8 cellular contexts compared by ENCODE assay signal in the genomic region with DNA sequence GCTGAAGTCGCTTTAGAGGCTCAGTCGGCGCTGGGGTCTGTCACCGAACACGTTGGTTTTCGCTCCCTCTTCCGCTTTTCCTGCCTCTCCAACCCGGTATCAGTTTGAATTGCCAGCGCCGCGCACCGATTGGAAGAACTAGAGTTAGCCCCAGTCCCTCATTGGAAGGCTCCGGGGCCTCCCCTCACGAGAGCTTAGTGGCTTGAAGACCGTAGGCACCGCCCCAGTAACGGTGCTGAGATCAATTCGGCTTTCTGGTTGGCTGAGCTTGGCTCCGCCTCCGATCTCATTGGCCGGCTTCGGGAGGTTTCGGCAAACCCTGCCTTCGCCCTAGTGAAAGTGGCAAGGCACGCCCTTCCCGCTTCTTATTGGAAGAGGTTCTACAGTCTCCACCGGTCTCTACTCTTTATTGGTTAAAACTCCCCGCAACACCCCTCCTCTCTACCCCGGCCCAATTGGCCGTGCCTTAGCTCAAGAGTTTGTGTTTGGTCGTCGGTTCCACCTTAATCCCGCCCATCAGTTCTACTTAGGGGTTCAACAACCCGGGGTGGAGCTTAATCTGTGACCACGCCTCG. TPM values are rescaled to one million over a fixed set of nuclear protein-coding genes. Genes with fewer than 3 reads are reported as not detected.
A peak's percentile ranks its signal among the peaks of the same experiment; 100 is the strongest.
DNase-seq lines count a peak whose midpoint lies in the region; ATAC-seq and TF ChIP-seq lines count a peak whose summit lies in the region.
"Not testable (repeated sequence)": the region's sequence is repeated elsewhere in the genome, so short reads cannot be mapped to it uniquely, and the experiment has no call there.

A gene (minus strand): TSS at position 51 of the 575 bp plus-strand sequence. CDS start 814 bp downstream, outside the sequence.

- POLR2A ChIA-PET in OCI-LY7 (lab: Charles Lee): not testable (repeated sequence)

- H3K4me3 ChIP-seq in OCI-LY7 (ENCODE audit: low read depth, low read length, poor library complexity, severe bottlenecking): peak within 1 kb of the TSS; percentile 71

- not testable (repeated sequence) for H3K36me3 ChIP-seq in OCI-LY7 (ENCODE audit: insufficient read depth, low read length)

- H4K20me1 ChIP-seq in OCI-LY7 (ENCODE audit: insufficient read depth, low read length): not testable (repeated sequence)

- H3K27ac ChIP-seq in OCI-LY7 (ENCODE audit: low read depth, low read length, poor library complexity, severe bottlenecking): not testable (repeated sequence)

- not testable (repeated sequence) for H3K79me2 ChIP-seq in OCI-LY7 (ENCODE audit: insufficient read depth, low read depth, low read length)

- in situ Hi-C loops in KBM-7 (cut with MboI; ENCODE audit: low pct_unique_long_range_greater_than_20kb, low sequenced_read_pairs): not testable (repeated sequence)

- BruUV-seq in OCI-LY7 (replicated peaks; lab: Mats Ljungman, UMichigan): not testable (repeated sequence)

- not testable (repeated sequence) for H3K36me3 Mint-ChIP-seq in endothelial cell (ENCODE audit: low read depth, unreplicated experiment)

- intact Hi-C loops in OCI-LY7 (cut with micrococcal nuclease; ENCODE audit: unreplicated experiment): not testable (repeated sequence)

- peak within 1 kb of the TSS; percentile 82 for H3K27ac Mint-ChIP-seq in endothelial cell (ENCODE audit: unreplicated experiment)

- peak within 1 kb of the TSS; percentile 85 for H3K4me3 Mint-ChIP-seq in endothelial cell (ENCODE audit: unreplicated experiment)

- not testable (repeated sequence) for H3K9me2 ChIP-seq in OCI-LY7 (ENCODE audit: insufficient read depth, low read length)

- not testable (repeated sequence) for H3K27me3 Mint-ChIP-seq in endothelial cell (ENCODE audit: unreplicated experiment)

- peak; percentile 99 for DNase-seq in DMS 273 (lab: John Stamatoyannopoulos, UW; ENCODE audit: unreplicated experiment)
- DNase-seq in KBM-7: peak; percentile 100
- DNase-seq in OCI-LY7 (ENCODE audit: low spot score): peak; percentile 99
- DNase-seq in activated CD8-positive, alpha-beta memory T cell treated with anti-CD3 and anti-CD28 coated beads, Interleukin-2, amount 50 U/mL, for 4 hours: peak; percentile 90
- peak; percentile 91 for DNase-seq in endothelial cell (ENCODE audit: low spot score)
- DNase-seq in middle frontal gyrus (ENCODE audit: extremely low spot score, low spot score): peak; percentile 98
- peak; percentile 91 to 98 for DNase-seq in stimulated activated CD8-positive, alpha-beta memory T cell treated with anti-CD3 and anti-CD28 coated beads, Interleukin-15, amount 100 ng/mL, for 4 hours (ENCODE audit: low read depth in 2 of 2)

- ATAC-seq in GM21825 (IDR thresholded peaks at IDR 0.05; ENCODE audit: unreplicated experiment): peak; percentile 79

- peak within 1 kb of the TSS; percentile 32; the same call in 1 of the 2 replicates for H3K4me2 ChIP-seq in OCI-LY7 (ENCODE audit: low read length)

- H3K9me3 ChIP-seq in OCI-LY7 (ENCODE audit: low read length): not testable (repeated sequence)

- not testable (repeated sequence) for TF ChIP-seq CTCF in OCI-LY7 (conservative IDR thresholded peaks at IDR 0.05; ENCODE audit: low read length); endothelial cell (IDR thresholded peaks at IDR 0.05; ENCODE audit: unreplicated experiment)

- CTCF ChIA-PET in OCI-LY7 (lab: Charles Lee; ENCODE audit: unreplicated experiment): not testable (repeated sequence)

- not testable (repeated sequence) for H3K4me1 ChIP-seq in OCI-LY7 (ENCODE audit: insufficient read depth, low read length, poor library complexity, severe bottlenecking)

- H3K4me1 Mint-ChIP-seq in endothelial cell (ENCODE audit: unreplicated experiment): not testable (repeated sequence)

- not testable (repeated sequence) for H2AFZ ChIP-seq in OCI-LY7 (ENCODE audit: low read length)

- not testable (repeated sequence) for H3K9me3 Mint-ChIP-seq in endothelial cell (ENCODE audit: unreplicated experiment)

RNA-seq across cellular contexts. Expression of the gene that starts here (rescaled TPM):
- 31.0 and 35.0 TPM in 2 replicates for total RNA-seq in OCI-LY7 (2014; rRNA removed; shearing (Covaris generic))
- 60.1 and 78.2 TPM in 2 replicates for total RNA-seq in OCI-LY7 (2022)
- 21.7 TPM for total RNA-seq in endothelial cell (ENCODE audit: unreplicated experiment)
